In genomic region chr9:121283856-121284732, GRCh38 we compare ENCODE assay signal across 1 cellular context.
TF ChIP-seq lines count a peak whose summit lies in the region.

No MANE protein-coding gene starts in this region.

TF ChIP-seq in K562, 482 proteins besides CTCF, POLR2A, EP300 and RAD21 (continues in another document):
- TF ChIP-seq EP400 (IDR thresholded peaks at IDR 0.05) (no peak), MAFG (tag; conservative IDR thresholded peaks at IDR 0.05) (peak; percentile 65; the same call in 1 of the 2 replicates), ZNF347 (CRISPR knock-in tag; IDR thresholded peaks at IDR 0.05; ENCODE audit: low read depth) (no peak), IRF2 (CRISPR knock-in tag; IDR thresholded peaks at IDR 0.05) (no peak), SPI1 (IDR thresholded peaks at IDR 0.05; ENCODE audit: borderline replicate concordance, low read depth, low read length) (no peak), MYNN (IDR thresholded peaks at IDR 0.05) (no peak), MYNN (CRISPR knock-in tag; IDR thresholded peaks at IDR 0.05) (no peak), SMARCA4 (IDR thresholded peaks at IDR 0.05) (peak; percentile 62; the same call in 1 of the 2 replicates), PCBP2 (IDR thresholded peaks at IDR 0.05; ENCODE audit: low read depth, low read length, poor library complexity, severe bottlenecking) (no peak), SRF (CRISPR knock-in tag; IDR thresholded peaks at IDR 0.05) (no peak), SOX6 (IDR thresholded peaks at IDR 0.05) (peak; percentile 44; the same call in 1 of the 2 replicates), FOXA3 (CRISPR knock-in tag; conservative IDR thresholded peaks at IDR 0.05 in 1 of 2, IDR thresholded peaks at IDR 0.05 in 1 of 2) (no peak), CREB3L1 (IDR thresholded peaks at IDR 0.05; ENCODE audit: borderline replicate concordance, low read depth) (no peak), ZC3H8 (IDR thresholded peaks at IDR 0.05) (no peak), EZH2 (IDR thresholded peaks at IDR 0.05; ENCODE audit: borderline replicate concordance, low read depth, low read length) (no peak), IRF9 (tag; IDR thresholded peaks at IDR 0.05) (no peak), ZNF3 (CRISPR knock-in tag; IDR thresholded peaks at IDR 0.05) (no peak), NCOA1 (IDR thresholded peaks at IDR 0.05; ENCODE audit: low read depth) (no peak), ZNF23 (CRISPR knock-in tag; IDR thresholded peaks at IDR 0.05) (no peak), ZNF586 (CRISPR knock-in tag; conservative IDR thresholded peaks at IDR 0.05) (no peak), ZKSCAN8 (CRISPR knock-in tag; IDR thresholded peaks at IDR 0.05) (no peak), SIX5 (IDR thresholded peaks at IDR 0.05; ENCODE audit: borderline replicate concordance in 1 of 2, insufficient read depth in 1 of 2, low read depth in 1 of 2, low read length in 2 of 2) (no peak), ZNF644 (tag; IDR thresholded peaks at IDR 0.05; ENCODE audit: low read depth) (no peak), MAX (CRISPR knock-in tag; IDR thresholded peaks at IDR 0.05) (no peak), CBFA2T2 (conservative IDR thresholded peaks at IDR 0.05) (peak; percentile 50; the same call in 1 of the 2 replicates), HCFC1 (IDR thresholded peaks at IDR 0.05; ENCODE audit: low read depth, low read length) (no peak), ETV1 (tag; conservative IDR thresholded peaks at IDR 0.05; ENCODE audit: low read depth) (no peak), BCLAF1 (IDR thresholded peaks at IDR 0.05; ENCODE audit: borderline replicate concordance in 1 of 2, control insufficient read depth in 1 of 2, low read depth in 2 of 2, low read length in 1 of 2) (no peak), TSHZ1 (CRISPR knock-in tag; IDR thresholded peaks at IDR 0.05) (no peak), CHD1 (IDR thresholded peaks at IDR 0.05; ENCODE audit: low read length) (no peak), SRSF7 (optimal IDR thresholded peaks at IDR 0.05; ENCODE audit: low read depth, low read length) (no peak), CREB3 (tag; conservative IDR thresholded peaks at IDR 0.05; ENCODE audit: low read depth) (no peak), PCBP1 (IDR thresholded peaks at IDR 0.05; ENCODE audit: low read depth, low read length, poor library complexity, severe bottlenecking) (no peak), THAP7 (CRISPR knock-in tag; IDR thresholded peaks at IDR 0.05) (no peak), POLR2H (tag; IDR thresholded peaks at IDR 0.05; ENCODE audit: low read depth) (no peak), C11orf30 (IDR thresholded peaks at IDR 0.05; ENCODE audit: low read depth) (peak; percentile 44), ESRRA (IDR thresholded peaks at IDR 0.05; ENCODE audit: borderline replicate concordance, low read depth) (no peak), ZNF408 (CRISPR knock-in tag; IDR thresholded peaks at IDR 0.05; ENCODE audit: low read depth) (no peak), NFXL1 (CRISPR knock-in tag; IDR thresholded peaks at IDR 0.05) (no peak), RB1 (IDR thresholded peaks at IDR 0.05; ENCODE audit: low read depth) (no peak), SREBF1 (IDR thresholded peaks at IDR 0.05; ENCODE audit: borderline replicate concordance, low read depth, low read length) (no peak), ZNF511 (CRISPR knock-in tag; IDR thresholded peaks at IDR 0.05) (no peak), ETS2 (tag; IDR thresholded peaks at IDR 0.05; ENCODE audit: borderline replicate concordance, poor library complexity, severe bottlenecking) (no peak), RFX5 (IDR thresholded peaks at IDR 0.05; ENCODE audit: low read depth, low read length) (no peak), TRIM25 (IDR thresholded peaks at IDR 0.05; ENCODE audit: borderline replicate concordance) (no peak), GABPB1 (CRISPR knock-in tag; IDR thresholded peaks at IDR 0.05) (no peak), SMAD2 (IDR thresholded peaks at IDR 0.05; ENCODE audit: low read depth, low read length) (no peak), ZNF561 (CRISPR knock-in tag; conservative IDR thresholded peaks at IDR 0.05) (no peak), MEF2A (IDR thresholded peaks at IDR 0.05; ENCODE audit: control insufficient read depth, low read depth, low read length) (no peak), ZNF277 (CRISPR knock-in tag; IDR thresholded peaks at IDR 0.05; ENCODE audit: borderline replicate concordance) (no peak), NR4A1 (CRISPR knock-in tag; IDR thresholded peaks at IDR 0.05) (no peak), NR4A1 (tag; IDR thresholded peaks at IDR 0.05) (no peak), TEAD4 (IDR thresholded peaks at IDR 0.05; ENCODE audit: low read length) (0 out of 2 replicates have a peak, but pooled peaks have one; percentile 42), TEAD4 (CRISPR knock-in tag; IDR thresholded peaks at IDR 0.05; ENCODE audit: borderline replicate concordance) (no peak)
